In genomic region chr21:44487831-44488230, GRCh38 we compare ENCODE assay signal across 8 cellular contexts. TPM values are rescaled to one million over a fixed set of nuclear protein-coding genes. Genes with fewer than 3 reads are reported as not detected.
DNase-seq lines count a peak whose midpoint lies in the region; ATAC-seq, FAIRE-seq and TF ChIP-seq lines count a peak whose summit lies in the region.

No MANE protein-coding gene starts in this region.

- H3K4me3 ChIP-seq in NB4 (ENCODE audit: low read depth, low read length): no peak overlapping the region
- H3K4me3 ChIP-seq in astrocyte (ENCODE audit: insufficient read depth, low read depth, low read length): no peak overlapping the region

- no peak overlapping the region for H3K4me3 Mint-ChIP-seq in astrocyte (ENCODE audit: unreplicated experiment)

- peaks cover 27% of the 10 kb centered on the region for H3K27me3 Mint-ChIP-seq in astrocyte (ENCODE audit: low read depth, unreplicated experiment)

- ATAC-seq in HG02973 (IDR thresholded peaks at IDR 0.05; ENCODE audit: unreplicated experiment): no peak
- ATAC-seq in GM18498 (IDR thresholded peaks at IDR 0.05; ENCODE audit: unreplicated experiment): no peak

- H3K9me3 Mint-ChIP-seq in astrocyte (ENCODE audit: unreplicated experiment): peaks cover 21% of the 10 kb centered on the region

- no peak overlapping the region for H2AFZ ChIP-seq in astrocyte (ENCODE audit: low read depth, low read length)

- H4K20me1 ChIP-seq in astrocyte (ENCODE audit: insufficient read depth, low read length): no peaks in the 10 kb centered on the region

- no peaks in the 10 kb centered on the region for H3K4me1 ChIP-seq in astrocyte (ENCODE audit: insufficient read depth, low read length)

- H3K9me3 ChIP-seq in astrocyte (ENCODE audit: insufficient read depth, low read depth, low read length): peaks cover 3% of the 10 kb centered on the region

- DNase-seq in ELR (ENCODE audit: low read depth): peak; percentile 41
- peak; percentile 56 for DNase-seq in NB4 (ENCODE audit: low read depth)
- DNase-seq in astrocyte (ENCODE audit: low read depth): no peak
- DNase-seq in pulmonary artery endothelial cell (ENCODE audit: low read depth, low spot score): peak; percentile 10
- no peak for DNase-seq in NCI-H510A (lab: John Stamatoyannopoulos, UW)
- DNase-seq in AG08395 (ENCODE audit: low spot score): no peak

- no peaks in the 10 kb centered on the region for H3K4me1 Mint-ChIP-seq in astrocyte (ENCODE audit: low read depth, unreplicated experiment)

- H3K79me2 ChIP-seq in astrocyte (ENCODE audit: insufficient read depth, low read length): no peaks in the 10 kb centered on the region

- TF ChIP-seq CTCF in NB4 (IDR thresholded peaks at IDR 0.05; ENCODE audit: low read depth, low read length) (peak; percentile 64), astrocyte (IDR thresholded peaks at IDR 0.05; ENCODE audit: insufficient read depth, low read depth, low read length) (peak; percentile 29)

- no peak for FAIRE-seq in astrocyte (lab: Jason Lieb, UNC)

- H3K9ac ChIP-seq in astrocyte (ENCODE audit: low read length): no peak overlapping the region

- H3K36me3 Mint-ChIP-seq in astrocyte (ENCODE audit: low read depth, unreplicated experiment): peaks cover 7% of the 10 kb centered on the region

- H3K27ac Mint-ChIP-seq in astrocyte (ENCODE audit: unreplicated experiment): no peak overlapping the region

- no peaks in the 10 kb centered on the region for H3K36me3 ChIP-seq in astrocyte (ENCODE audit: insufficient read depth, low read length)

- H3K4me2 ChIP-seq in astrocyte (ENCODE audit: low read length): no peak overlapping the region

- no peaks in the 10 kb centered on the region for H3K27me3 ChIP-seq in astrocyte (ENCODE audit: insufficient read depth, low read length)

- no peak overlapping the region for H3K27ac ChIP-seq in astrocyte (ENCODE audit: low read depth, low read length)

- TF ChIP-seq POLR2A in NB4 (IDR thresholded peaks at IDR 0.05; ENCODE audit: extremely low read depth, insufficient read length): no peak

RNA-seq across cellular contexts. Expression of gene LRRC3, which starts 32.5 kb away (rescaled TPM):
- total RNA-seq in astrocyte: 5.2 and 5.6 TPM in 2 replicates
- 0.71 and 1.5 TPM in 2 replicates for total RNA-seq in pulmonary artery endothelial cell

RNA-seq across cellular contexts. Expression of gene KRTAP10-1, which starts 52.2 kb away (rescaled TPM):
- total RNA-seq in astrocyte (not detected in 2 replicates), pulmonary artery endothelial cell (not detected in 2 replicates)

Comparison
In these comparisons a context has a peak if more than half of its experiments do, and no peak if none do; other contexts are left out.
1. DNase-seq: peak in ELR (single experiment), NB4 (single experiment) and pulmonary artery endothelial cell (single experiment); none in astrocyte (single experiment), NCI-H510A (single experiment) and AG08395 (single experiment).